In genomic region chr10:31263903-31264302, GRCh38 we compare ENCODE assay signal across 15 cellular contexts.
"Had no signal": no experiment of that assay in that cellular context is flagged by ENCODE, and none has a peak within 500 bp of the region (broad histone marks: within the 10 kb centered on the region; RNA-seq: fewer than 3 reads in every experiment).

No MANE protein-coding gene starts in this region.

- ATAC-seq: natural killer cell treated with Interleukin-12 subunit alpha and Interleukin-12 subunit beta and Interleukin-15 and Interleukin-18, amount 100 ng/mL, for 72 hours; stimulated activated naive B cell treated with anti-CD40 and anti-IgM and Interleukin-4, amounts not matched to agents 10 μg/mL and 1 μg/mL and 100 μg/mL, for 72 hours had no signal

- H3K36me3 Mint-ChIP-seq: natural killer cell treated with Interleukin-12 subunit alpha and Interleukin-12 subunit beta and Interleukin-15 and Interleukin-18, amount 100 ng/mL, for 72 hours; stimulated activated naive B cell treated with anti-CD40 and anti-IgM and Interleukin-4, amounts not matched to agents 10 μg/mL and 1 μg/mL and 100 μg/mL, for 72 hours had no signal

- H3K4me3 Mint-ChIP-seq: activated naive CD4-positive, alpha-beta T cell treated with anti-CD3 and anti-CD28 coated beads for 36 hours; natural killer cell treated with Interleukin-12 subunit alpha and Interleukin-12 subunit beta and Interleukin-15 and Interleukin-18, amount 100 ng/mL, for 72 hours; stimulated activated naive B cell treated with anti-CD40 and anti-IgM and Interleukin-4, amounts not matched to agents 10 μg/mL and 1 μg/mL and 100 μg/mL, for 72 hours had no signal

- H3K36me3 ChIP-seq: ascending aorta, esophagus squamous epithelium, tibial artery had no signal

- H3K27me3 ChIP-seq: ascending aorta, esophagus squamous epithelium, tibial artery had no signal

- H3K27ac ChIP-seq: coronary artery, esophagus squamous epithelium had no signal

- H3K9me3 ChIP-seq: ascending aorta, esophagus squamous epithelium, tibial artery had no signal

- H3K4me1 Mint-ChIP-seq: stimulated activated naive B cell treated with anti-CD40 and anti-IgM and Interleukin-4, amounts not matched to agents 10 μg/mL and 1 μg/mL and 100 μg/mL, for 72 hours had no signal

- DNase-seq: activated CD4-positive, alpha-beta T cell treated with anti-CD3 and anti-CD28 coated beads, Interleukin-2, amount 50 U/mL, for 4 hours; activated CD4-positive, CD25-positive, alpha-beta regulatory T cell; activated naive CD4-positive, alpha-beta T cell treated with anti-CD3 and anti-CD28 coated beads for 36 hours; activated T-cell treated with anti-CD3 and anti-CD28 coated beads for 4 hours; effector CD4-positive, alpha-beta T cell; esophagus squamous epithelium; kidney glomerular epithelial cell; retina; stimulated activated CD4-positive, alpha-beta T cell treated with anti-CD3 and anti-CD28 coated beads, Interleukin-12 subunit alpha, Interleukin-12 subunit beta, amount 100 ng/mL, for 4 hours; stimulated activated naive B cell treated with anti-CD40 and anti-IgM and Interleukin-4, amounts not matched to agents 10 μg/mL and 1 μg/mL and 100 μg/mL, for 72 hours; tibial artery had no signal

- H3K27ac Mint-ChIP-seq: activated naive CD4-positive, alpha-beta T cell treated with anti-CD3 and anti-CD28 coated beads for 36 hours; natural killer cell treated with Interleukin-12 subunit alpha and Interleukin-12 subunit beta and Interleukin-15 and Interleukin-18, amount 100 ng/mL, for 72 hours; stimulated activated naive B cell treated with anti-CD40 and anti-IgM and Interleukin-4, amounts not matched to agents 10 μg/mL and 1 μg/mL and 100 μg/mL, for 72 hours had no signal

- H3K4me3 ChIP-seq: ascending aorta, coronary artery, esophagus squamous epithelium, tibial artery had no signal

- H3K9me3 Mint-ChIP-seq: activated naive CD4-positive, alpha-beta T cell treated with anti-CD3 and anti-CD28 coated beads for 36 hours; natural killer cell treated with Interleukin-12 subunit alpha and Interleukin-12 subunit beta and Interleukin-15 and Interleukin-18, amount 100 ng/mL, for 72 hours; stimulated activated naive B cell treated with anti-CD40 and anti-IgM and Interleukin-4, amounts not matched to agents 10 μg/mL and 1 μg/mL and 100 μg/mL, for 72 hours had no signal

- FAIRE-seq: urothelium cell line had no signal
